ENCODE assay signal across 8 cellular contexts in genomic region chr20:10427060-10427692, GRCh38. TPM values are rescaled to one million over a fixed set of nuclear protein-coding genes. Genes with fewer than 3 reads are reported as not detected.
A peak's percentile ranks its signal among the peaks of the same experiment; 100 is the strongest.
DNase-seq lines count a peak whose midpoint lies in the region; ATAC-seq lines count a peak whose summit lies in the region.

No MANE protein-coding gene starts in this region.

- DNase-seq in activated CD4-positive, CD25-positive, alpha-beta regulatory T cell treated with anti-CD3 and anti-CD28 coated beads, Interleukin-2, amount 50 U/mL, for 16 hours (ENCODE audit: low read depth, low spot score) = peak; percentile 16
- DNase-seq in NCI-H146 treated with DMSO at 0.1 percent for 48 hours (lab: John Stamatoyannopoulos, UW; ENCODE audit: unreplicated experiment) (peak; percentile 36), epidermal melanocyte (ENCODE audit: insufficient read length, low spot score) (peak; percentile 62), naive B cell (peak; percentile 23)
- peak; percentile 46 for DNase-seq in activated CD4-positive, alpha-beta T cell treated with anti-CD3 and anti-CD28 coated beads, Interleukin-2, amount 50 U/mL, for 1 hour

- H3K4me3 Mint-ChIP-seq in naive B cell = peak overlapping the region in 1 of 8 donors; percentile 23

- no peaks in the 10 kb centered on the region for H3K9me3 Mint-ChIP-seq in naive B cell

- peak overlapping the region in 3 of 6 donors; percentile 50 to 78 (median 66) for H3K27ac Mint-ChIP-seq in naive B cell

- peaks cover 0 to 5% of the 10 kb centered on the region in 2 donors for H3K36me3 Mint-ChIP-seq in naive B cell

- no peak for ATAC-seq in activated CD4-positive, CD25-positive, alpha-beta regulatory T cell treated with anti-CD3 and anti-CD28 coated beads, Interleukin-2, amount 50 U/mL, for 24 hours
- ATAC-seq in naive B cell (ENCODE audit: low read depth in 2 of 2) (peak; percentile 38 to 47), GM21825 (IDR thresholded peaks at IDR 0.05; ENCODE audit: unreplicated experiment) (no peak), GM21528 (IDR thresholded peaks at IDR 0.05; ENCODE audit: low FRiP score, unreplicated experiment) (no peak)

- no peaks in the 10 kb centered on the region for H3K27me3 Mint-ChIP-seq in naive B cell

- H3K4me1 Mint-ChIP-seq in naive B cell = peaks cover 17 to 33% (median 28%) of the 10 kb centered on the region in 3 donors

RNA-seq across cellular contexts. Expression of gene MKKS, which starts 6.8 kb away (rescaled TPM):
- polyA plus RNA-seq in naive B cell (ENCODE audit: low read depth in 6 of 6) = 10 to 100 TPM in 5 of 6 donors, 1 to 10 TPM in 1; 8.9 to 27.3 (median 19.7) TPM

RNA-seq across cellular contexts. Expression of gene SLX4IP, which starts 7.9 kb away (rescaled TPM):
- 1 to 10 TPM; 1.7 to 3.5 (median 2.5) TPM for polyA plus RNA-seq in naive B cell (ENCODE audit: low read depth in 6 of 6)

Comparison
In these comparisons a context has a peak if more than half of its experiments do, and no peak if none do; other contexts are left out.
1. ATAC-seq: peak in naive B cell (2 of 2); none in activated CD4-positive, CD25-positive, alpha-beta regulatory T cell treated with anti-CD3 and anti-CD28 coated beads, Interleukin-2, amount 50 U/mL, for 24 hours (0 of 2), GM21825 (single experiment) and GM21528 (single experiment).
2. Peak in every context shown above with its lines, with median percentiles within 50 percentile points of each other: DNase-seq.